1 cellular context compared by ENCODE assay signal in the genomic region with DNA sequence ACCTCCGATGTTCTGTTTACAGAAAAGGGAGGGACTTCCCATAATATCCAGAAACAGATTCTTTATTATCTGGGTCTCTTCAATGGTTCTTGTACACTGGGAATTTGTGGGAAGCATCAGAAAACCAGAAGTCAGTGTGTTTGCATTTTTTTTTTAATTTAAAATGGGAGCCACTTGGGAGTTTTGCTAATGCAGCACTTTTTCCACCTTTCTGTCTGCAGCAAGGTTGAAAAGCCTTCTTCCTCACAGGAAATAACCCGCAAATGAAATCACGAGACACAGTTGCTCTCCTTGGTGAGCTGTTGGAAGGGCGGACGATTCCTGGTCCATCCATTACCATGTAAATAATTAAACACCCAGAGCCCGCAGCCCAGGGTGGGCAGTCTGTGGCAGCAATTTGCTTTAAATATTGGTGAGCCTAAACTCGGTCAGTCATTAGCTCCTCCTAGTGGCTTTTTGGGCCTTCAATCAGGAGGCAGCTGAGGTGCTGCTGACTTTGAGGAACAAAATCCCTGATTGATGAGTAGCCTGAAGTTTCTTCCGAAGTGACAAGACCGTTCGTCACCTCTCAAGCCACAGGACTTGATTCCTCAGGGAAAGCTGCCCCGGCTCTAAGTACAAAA.
TF ChIP-seq lines count a peak whose summit lies in the region.

No MANE protein-coding gene starts in this region.

TF ChIP-seq in HepG2, 621 proteins besides CTCF, POLR2A, EP300 and RAD21 (continued from another document):
- TF ChIP-seq MAFK (conservative IDR thresholded peaks at IDR 0.05 in 1 of 2, IDR thresholded peaks at IDR 0.05 in 1 of 2; ENCODE audit: low read length in 2 of 2), result peak; percentile 75 to 83
- peak; percentile 47 for TF ChIP-seq STAG1 (CRISPR knock-in tag; IDR thresholded peaks at IDR 0.05)
- TF ChIP-seq MAFF (IDR thresholded peaks at IDR 0.05; ENCODE audit: low read depth, low read length), result peak; percentile 75
